ENCODE assay signal across 1 cellular context in the genomic region with DNA sequence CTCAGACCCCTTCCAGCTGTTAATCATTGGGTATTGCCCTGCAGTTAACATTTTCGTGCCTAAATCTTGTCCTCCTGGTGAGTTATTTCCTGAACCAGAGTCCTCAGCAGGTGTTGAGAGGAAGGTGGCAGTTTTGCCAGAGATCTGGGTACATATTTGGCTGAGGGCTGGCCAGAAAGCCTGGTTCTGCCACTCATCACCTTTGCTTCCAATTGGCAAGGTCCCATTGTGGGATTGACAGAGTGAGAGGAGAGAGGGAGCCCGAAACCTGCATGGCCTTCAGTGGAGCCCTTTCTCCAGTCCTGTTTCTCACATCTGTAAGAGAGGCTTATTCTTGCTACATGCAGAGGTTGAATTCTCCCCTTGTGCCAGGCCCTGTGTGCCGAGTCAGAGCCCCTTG.
TF ChIP-seq lines count a peak whose summit lies in the region.

No MANE protein-coding gene starts in this region.

TF ChIP-seq in HepG2, 621 proteins besides CTCF, POLR2A, EP300 and RAD21 (continued from another document):
- TF ChIP-seq FOXA1 (IDR thresholded peaks at IDR 0.05), result no peak
- no peak for TF ChIP-seq FOXA1 (CRISPR knock-in tag; IDR thresholded peaks at IDR 0.05)
- peak; percentile 86 for TF ChIP-seq ZNF12 (CRISPR knock-in tag; IDR thresholded peaks at IDR 0.05)
- no peak for TF ChIP-seq RFXAP (CRISPR knock-in tag; IDR thresholded peaks at IDR 0.05; ENCODE audit: borderline replicate concordance)
- no peak for TF ChIP-seq STAT5B (CRISPR knock-in tag; IDR thresholded peaks at IDR 0.05)
